In the genomic region with DNA sequence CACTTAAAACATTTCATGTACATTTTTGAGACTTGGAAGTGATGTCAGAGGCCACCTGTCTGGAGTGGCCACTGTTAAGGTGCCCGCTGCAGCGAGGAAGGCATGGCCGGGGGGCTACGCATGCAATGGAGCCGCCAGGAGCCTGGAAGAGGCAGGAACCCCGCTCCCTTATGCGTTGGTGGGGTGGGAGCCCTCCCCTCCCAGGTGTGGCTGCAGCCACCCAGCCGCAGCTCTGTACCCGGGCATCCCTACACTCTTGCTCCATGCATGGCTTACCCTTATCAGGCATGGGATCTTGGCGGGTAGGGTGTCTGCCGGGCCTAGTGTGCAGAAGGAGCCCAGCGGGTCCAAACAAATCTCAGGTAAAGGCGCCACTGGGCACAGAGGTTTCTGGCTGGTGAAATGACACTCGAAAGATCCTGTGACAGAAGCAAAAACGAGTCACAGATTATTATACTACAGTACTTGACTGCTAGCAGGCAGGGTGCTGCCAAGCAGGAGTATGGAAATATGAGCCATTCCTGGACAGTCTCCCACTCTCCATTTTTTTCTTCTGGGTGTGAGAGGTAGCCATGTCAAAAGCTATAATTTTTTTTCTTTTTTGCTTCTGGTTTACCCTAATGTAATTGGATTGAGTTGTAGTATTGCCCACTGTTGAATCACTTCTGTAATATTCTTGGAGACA, we compare ENCODE assay signal across 19 cellular contexts.
"Had no signal": no experiment of that assay in that cellular context is flagged by ENCODE, and none has a peak within 500 bp of the region (broad histone marks: within the 10 kb centered on the region; RNA-seq: fewer than 3 reads in every experiment).

No MANE protein-coding gene starts in this region.

- H3K4me1 ChIP-seq: ascending aorta, breast epithelium, gastroesophageal sphincter, left lung, right lobe of liver, stomach had no signal

- H3K27me3 ChIP-seq: ascending aorta, breast epithelium, dorsolateral prefrontal cortex, gastroesophageal sphincter, left lung, right lobe of liver, stomach had no signal

- H3K27ac ChIP-seq: ascending aorta, breast epithelium, dorsolateral prefrontal cortex, gastroesophageal sphincter, left lung, right lobe of liver, stomach, thoracic aorta had no signal

- H3K9me3 ChIP-seq: ascending aorta, breast epithelium, gastroesophageal sphincter, left lung, right lobe of liver, stomach, thoracic aorta had no signal

- ATAC-seq: activated CD4-positive, CD25-positive, alpha-beta regulatory T cell treated with anti-CD3 and anti-CD28 coated beads, Interleukin-2, amount 50 U/mL, for 24 hours; activated T-helper 17 cell treated with anti-CD3 and anti-CD28 coated beads, Interleukin-2, amount 50 U/mL, for 72 hours; gastroesophageal sphincter; left lung; natural killer cell treated with Interleukin-12 subunit alpha and Interleukin-12 subunit beta and Interleukin-15 and Interleukin-18, amount 100 ng/mL, for 72 hours; right lobe of liver had no signal

- H3K9me3 Mint-ChIP-seq: endodermal cell had no signal

- H3K36me3 Mint-ChIP-seq: natural killer cell treated with Interleukin-12 subunit alpha and Interleukin-12 subunit beta and Interleukin-15 and Interleukin-18, amount 100 ng/mL, for 72 hours had no signal

- H3K36me3 ChIP-seq: ascending aorta, breast epithelium, gastroesophageal sphincter, left lung, right lobe of liver, stomach, thoracic aorta had no signal

- H3K4me3 Mint-ChIP-seq: activated T-helper 17 cell treated with anti-CD3 and anti-CD28 coated beads, Interleukin-2, amount 50 U/mL, for 72 hours; endodermal cell; natural killer cell treated with Interleukin-12 subunit alpha and Interleukin-12 subunit beta and Interleukin-15 and Interleukin-18, amount 100 ng/mL, for 72 hours had no signal

- DNase-seq: activated CD4-positive, alpha-beta T cell treated with anti-CD3 and anti-CD28 coated beads, Interleukin-2, amount 50 U/mL, for 1 hour; activated naive CD4-positive, alpha-beta T cell treated with Interleukin-2 at 50 U/mL for 16 hours; dorsolateral prefrontal cortex; endodermal cell; islet precursor cell; mesendoderm; nucleus accumbens; right lobe of liver; stomach; T-helper 9 cell had no signal

- H3K27me3 Mint-ChIP-seq: activated T-helper 17 cell treated with anti-CD3 and anti-CD28 coated beads, Interleukin-2, amount 50 U/mL, for 72 hours; natural killer cell treated with Interleukin-12 subunit alpha and Interleukin-12 subunit beta and Interleukin-15 and Interleukin-18, amount 100 ng/mL, for 72 hours; progenitor cell of endocrine pancreas had no signal

- H3K27ac Mint-ChIP-seq: activated T-helper 17 cell treated with anti-CD3 and anti-CD28 coated beads, Interleukin-2, amount 50 U/mL, for 72 hours; endodermal cell; natural killer cell treated with Interleukin-12 subunit alpha and Interleukin-12 subunit beta and Interleukin-15 and Interleukin-18, amount 100 ng/mL, for 72 hours; progenitor cell of endocrine pancreas had no signal

- H3K4me1 Mint-ChIP-seq: activated T-helper 17 cell treated with anti-CD3 and anti-CD28 coated beads, Interleukin-2, amount 50 U/mL, for 72 hours had no signal

- H3K4me3 ChIP-seq: ascending aorta, breast epithelium, dorsolateral prefrontal cortex, gastroesophageal sphincter, left lung, right lobe of liver, stomach, thoracic aorta had no signal
